ENCODE assay signal across 9 cellular contexts in the genomic region with DNA sequence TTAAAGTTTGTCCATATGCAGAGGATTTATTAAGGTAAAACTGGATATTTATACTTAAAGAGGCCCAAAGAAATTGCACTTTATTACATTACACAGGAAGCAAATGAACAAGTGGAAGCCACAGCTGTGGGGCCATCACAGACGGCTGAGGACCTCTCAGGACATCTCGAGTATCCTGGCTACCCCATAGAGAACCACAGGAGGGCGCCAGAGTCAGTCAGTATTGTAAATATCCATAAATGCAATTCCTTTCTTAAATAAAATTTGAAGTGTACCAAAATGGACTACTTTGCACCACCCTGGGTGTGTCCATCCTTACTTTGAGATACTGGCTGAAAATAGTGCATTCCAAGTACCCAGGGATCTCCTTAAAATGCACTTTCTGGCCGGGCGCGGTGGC.
DNase-seq lines count a peak whose midpoint lies in the region; ATAC-seq and TF ChIP-seq lines count a peak whose summit lies in the region.
"Had no signal": no experiment of that assay in that cellular context is flagged by ENCODE, and none has a peak within 500 bp of the region (broad histone marks: within the 10 kb centered on the region; RNA-seq: fewer than 3 reads in every experiment).

No MANE protein-coding gene starts in this region.

- intact Hi-C loops in activated CD4-positive, alpha-beta T cell treated with anti-CD3 and anti-CD28 coated beads, Interleukin-2, amount 10 ng/mL, durations not matched to agents 24 days and 14 days (cut with micrococcal nuclease) = loop anchor here (1.0 kb wide), 1 partner anchor 36 kb away; no protein-coding TSS in a partner anchor

- H3K4me3 Mint-ChIP-seq in activated CD4-positive, alpha-beta T cell treated with anti-CD3 and anti-CD28 coated beads, Interleukin-2, amount 10 ng/mL, durations not matched to agents 24 days and 14 days = no peak overlapping the region

- no peak overlapping the region for H3K27ac Mint-ChIP-seq in activated CD4-positive, alpha-beta T cell treated with anti-CD3 and anti-CD28 coated beads, Interleukin-2, amount 10 ng/mL, durations not matched to agents 24 days and 14 days

- no peaks in the 10 kb centered on the region for H3K36me3 ChIP-seq in kidney epithelial cell (ENCODE audit: control insufficient read depth, insufficient read depth, low read length)
- H3K36me3 ChIP-seq: colonic mucosa had no signal

- no peaks in the 10 kb centered on the region for H3K27me3 ChIP-seq in kidney epithelial cell (ENCODE audit: control insufficient read depth, insufficient read depth, low read length)
- H3K27me3 ChIP-seq: colonic mucosa had no signal

- H3K4me3 ChIP-seq in kidney epithelial cell (ENCODE audit: low read depth, low read length) = no peak overlapping the region
- H3K4me3 ChIP-seq: colonic mucosa had no signal

- H3K4me1 Mint-ChIP-seq in activated CD4-positive, alpha-beta T cell treated with anti-CD3 and anti-CD28 coated beads, Interleukin-2, amount 10 ng/mL, durations not matched to agents 24 days and 14 days = no peaks in the 10 kb centered on the region

- peak; percentile 47 for TF ChIP-seq CTCF in kidney epithelial cell (IDR thresholded peaks at IDR 0.05; ENCODE audit: insufficient read depth, low read length, poor library complexity, severe bottlenecking)

- peaks cover 4% of the 10 kb centered on the region for H3K27me3 Mint-ChIP-seq in activated CD4-positive, alpha-beta T cell treated with anti-CD3 and anti-CD28 coated beads, Interleukin-2, amount 10 ng/mL, durations not matched to agents 24 days and 14 days

- no peaks in the 10 kb centered on the region for H3K9me3 Mint-ChIP-seq in activated CD4-positive, alpha-beta T cell treated with anti-CD3 and anti-CD28 coated beads, Interleukin-2, amount 10 ng/mL, durations not matched to agents 24 days and 14 days

- ATAC-seq in HG02798 (IDR thresholded peaks at IDR 0.05; ENCODE audit: poor library complexity, unreplicated experiment) = peak; percentile 42
- no peak for ATAC-seq in GM18517 (IDR thresholded peaks at IDR 0.05; ENCODE audit: unreplicated experiment)
- ATAC-seq in HG03139 (IDR thresholded peaks at IDR 0.05; ENCODE audit: unreplicated experiment) = no peak
- ATAC-seq in GM19395 (IDR thresholded peaks at IDR 0.05; ENCODE audit: unreplicated experiment) = no peak

- peak; percentile 36 for DNase-seq in D341Med (ENCODE audit: low spot score)
- DNase-seq in activated CD4-positive, alpha-beta T cell treated with anti-CD3 and anti-CD28 coated beads, Interleukin-2, amount 10 ng/mL, durations not matched to agents 24 days and 14 days = peak; percentile 68
- no peak for DNase-seq in kidney epithelial cell (ENCODE audit: low read depth)
- DNase-seq in islet precursor cell = no peak
- DNase-seq: colonic mucosa had no signal

- H3K36me3 Mint-ChIP-seq in activated CD4-positive, alpha-beta T cell treated with anti-CD3 and anti-CD28 coated beads, Interleukin-2, amount 10 ng/mL, durations not matched to agents 24 days and 14 days (ENCODE audit: low read depth) = no peaks in the 10 kb centered on the region

Comparison
In these comparisons a context has a peak if more than half of its experiments do, and no peak if none do; other contexts are left out.
1. DNase-seq: peak in D341Med (single experiment) and activated CD4-positive, alpha-beta T cell treated with anti-CD3 and anti-CD28 coated beads, Interleukin-2, amount 10 ng/mL, durations not matched to agents 24 days and 14 days (single experiment); none in kidney epithelial cell (single experiment) and islet precursor cell (single experiment).